In genomic region chrX:153765138-153766079, GRCh38 we compare ENCODE assay signal across 9 cellular contexts. TPM values are rescaled to one million over a fixed set of nuclear protein-coding genes. Genes with fewer than 3 reads are reported as not detected.
DNase-seq lines count a peak whose midpoint lies in the region; ATAC-seq, FAIRE-seq and TF ChIP-seq lines count a peak whose summit lies in the region.
"Had no signal": no experiment of that assay in that cellular context is flagged by ENCODE, and none has a peak within 500 bp of the region (broad histone marks: within the 10 kb centered on the region; RNA-seq: fewer than 3 reads in every experiment).

No MANE protein-coding gene starts in this region.

- ATAC-seq in HG03521 (IDR thresholded peaks at IDR 0.05; ENCODE audit: unreplicated experiment) (no peak), HG02588 (IDR thresholded peaks at IDR 0.05; ENCODE audit: unreplicated experiment) (no peak)

- H3K36me3 ChIP-seq in skeletal muscle satellite cell (ENCODE audit: insufficient read depth, low read length) = no peaks in the 10 kb centered on the region

- no peak for TF ChIP-seq CTCF in glutamatergic neuron (IDR thresholded peaks at IDR 0.05; ENCODE audit: partially characterized antibody, unreplicated experiment)

- H3K27ac Mint-ChIP-seq in glutamatergic neuron (ENCODE audit: unreplicated experiment) = no peak overlapping the region
- H3K27ac Mint-ChIP-seq: dendritic cell treated with granulocyte-macrophage colony-stimulating factor and Interleukin-4, amounts not matched to agents 40 ng/mL and 50 ng/mL, for 4 days had no signal

- FAIRE-seq in GM12892 (lab: Jason Lieb, UNC) = no peak

- H3K4me1 Mint-ChIP-seq in glutamatergic neuron (ENCODE audit: low read depth, unreplicated experiment) = no peaks in the 10 kb centered on the region

- H3K4me3 Mint-ChIP-seq in glutamatergic neuron (ENCODE audit: unreplicated experiment) = no peak overlapping the region
- H3K4me3 Mint-ChIP-seq: dendritic cell treated with granulocyte-macrophage colony-stimulating factor and Interleukin-4, amounts not matched to agents 40 ng/mL and 50 ng/mL, for 4 days had no signal

- no peaks in the 10 kb centered on the region for H3K9me3 Mint-ChIP-seq in glutamatergic neuron (ENCODE audit: unreplicated experiment)
- H3K9me3 Mint-ChIP-seq: dendritic cell treated with granulocyte-macrophage colony-stimulating factor and Interleukin-4, amounts not matched to agents 40 ng/mL and 50 ng/mL, for 4 days had no signal

- H3K36me3 Mint-ChIP-seq in glutamatergic neuron (ENCODE audit: unreplicated experiment) = no peaks in the 10 kb centered on the region

- H3K27me3 Mint-ChIP-seq in glutamatergic neuron (ENCODE audit: unreplicated experiment) = no peaks in the 10 kb centered on the region

- H3K27me3 ChIP-seq in skeletal muscle satellite cell (ENCODE audit: control insufficient read depth, insufficient read depth, low read length) = no peaks in the 10 kb centered on the region

- peak overlapping the region; percentile 68 for H3K4me3 ChIP-seq in skeletal muscle satellite cell (ENCODE audit: low read length)

- peak overlapping the region; percentile 52 for H3K9ac ChIP-seq in skeletal muscle satellite cell (ENCODE audit: low read depth, low read length)

- peaks cover 2% of the 10 kb centered on the region for H3K4me1 ChIP-seq in skeletal muscle satellite cell (ENCODE audit: control insufficient read depth, insufficient read depth, low read length)

- no peak for TF ChIP-seq POLR2A in GM12892 (IDR thresholded peaks at IDR 0.05; ENCODE audit: low read depth, low read length)

- DNase-seq in GM12892 (ENCODE audit: insufficient read length) = peak; percentile 22
- DNase-seq in UCSD-AML1 (lab: John Stamatoyannopoulos, UW; ENCODE audit: unreplicated experiment) = peak; percentile 45
- DNase-seq in glutamatergic neuron = peak; percentile 14
- no peak for DNase-seq in DMS 273 (lab: John Stamatoyannopoulos, UW; ENCODE audit: unreplicated experiment)
- no peak for DNase-seq in activated gamma-delta T cell treated with Interleukin-2 at 50 U/mL for 16 hours

- peak overlapping the region; percentile 82 for H3K4me2 ChIP-seq in skeletal muscle satellite cell (ENCODE audit: low read length)

- H3K9me3 ChIP-seq in skeletal muscle satellite cell (replicated peaks; ENCODE audit: low read length) = no peaks in the 10 kb centered on the region

RNA-seq across cellular contexts. Expression of gene PLXNB3, which starts 1.4 kb away (rescaled TPM):
- polyA plus RNA-seq in GM12892 (2012; ENCODE audit: missing spikeins) = not detected
- 5.8 TPM for total RNA-seq in glutamatergic neuron (ENCODE audit: unreplicated experiment)
- total RNA-seq in skeletal muscle satellite cell (2012; rRNA removed) = 3.0 and 3.9 TPM in 2 replicates

RNA-seq across cellular contexts. Expression of gene SRPK3, which starts 15.4 kb away (rescaled TPM):
- polyA plus RNA-seq in GM12892 (2012; ENCODE audit: missing spikeins) = 0.32 TPM
- total RNA-seq in glutamatergic neuron (ENCODE audit: unreplicated experiment) = not detected
- 0.25 and 5.9 TPM in 2 replicates for total RNA-seq in skeletal muscle satellite cell (2012; rRNA removed)

RNA-seq across cellular contexts. Expression of gene IDH3G, which starts 28.8 kb away (rescaled TPM):
- polyA plus RNA-seq in GM12892 (2012; ENCODE audit: missing spikeins) = 33.2 TPM
- 56.7 TPM for total RNA-seq in glutamatergic neuron (ENCODE audit: unreplicated experiment)
- total RNA-seq in skeletal muscle satellite cell (2012; rRNA removed) = 50.7 and 72.3 TPM in 2 replicates

RNA-seq across cellular contexts. Expression of gene SSR4, which starts 29.1 kb away (rescaled TPM):
- polyA plus RNA-seq in GM12892 (2012; ENCODE audit: missing spikeins) = 239 TPM
- total RNA-seq in glutamatergic neuron (ENCODE audit: unreplicated experiment) = 277 TPM
- total RNA-seq in skeletal muscle satellite cell (2012; rRNA removed) = 70.5 and 147 TPM in 2 replicates

RNA-seq across cellular contexts. Expression of gene ABCD1, which starts 40.8 kb away (rescaled TPM):
- polyA plus RNA-seq in GM12892 (2012; ENCODE audit: missing spikeins) = 0.47 TPM
- 13.5 TPM for total RNA-seq in glutamatergic neuron (ENCODE audit: unreplicated experiment)
- total RNA-seq in skeletal muscle satellite cell (2012; rRNA removed) = 17.2 and 17.3 TPM in 2 replicates

Comparison
In these comparisons a context has a peak if more than half of its experiments do, and no peak if none do; other contexts are left out.
1. DNase-seq: peak in GM12892 (single experiment), UCSD-AML1 (single experiment) and glutamatergic neuron (single experiment); none in DMS 273 (single experiment) and activated gamma-delta T cell treated with Interleukin-2 at 50 U/mL for 16 hours (single experiment).